8 cellular contexts compared by ENCODE assay signal in the genomic region with DNA sequence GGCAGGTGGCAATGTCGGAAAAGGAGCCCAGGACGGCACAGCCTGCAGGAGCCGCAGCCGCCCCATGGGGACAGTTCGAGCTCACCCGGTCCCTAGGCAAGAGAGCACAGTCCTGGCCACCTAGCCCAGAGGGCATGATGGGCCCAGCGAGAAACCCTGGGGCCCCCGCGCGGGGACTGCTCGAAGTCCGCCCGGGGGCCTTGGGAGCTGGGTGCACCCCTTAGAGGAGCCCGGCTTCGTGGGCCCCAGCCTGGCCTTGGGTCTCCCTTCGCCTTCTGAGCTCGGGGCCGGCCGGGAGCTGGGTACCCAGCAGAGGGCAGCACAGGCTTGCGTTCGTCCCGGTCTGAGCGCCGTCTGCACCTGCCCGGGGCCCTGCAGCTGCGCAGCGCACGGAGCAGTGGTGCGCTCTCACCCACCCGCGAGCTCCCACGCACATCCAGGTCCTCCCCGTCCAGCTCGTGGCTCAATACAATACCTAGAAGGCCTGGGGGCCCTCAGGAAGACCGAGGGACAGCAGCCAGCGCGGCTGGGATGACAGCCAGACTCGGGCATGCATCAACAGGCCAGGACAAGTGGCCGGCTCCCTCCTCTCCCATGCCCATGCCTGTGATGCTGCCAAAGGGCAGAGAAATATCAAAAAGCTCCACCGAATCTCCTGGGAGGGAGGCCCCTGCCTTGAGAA.
A peak's percentile ranks its signal among the peaks of the same experiment; 100 is the strongest.
DNase-seq lines count a peak whose midpoint lies in the region; ATAC-seq, FAIRE-seq and TF ChIP-seq lines count a peak whose summit lies in the region.

No MANE protein-coding gene starts in this region.

- TF ChIP-seq CTCF in H1 (IDR thresholded peaks at IDR 0.05; ENCODE audit: control extremely low read depth in 1 of 3, insufficient read depth in 1 of 3, low read depth in 1 of 3, low read length in 3 of 3) = peak; percentile 83 to 95 (median 88)
- peak; percentile 86 for TF ChIP-seq CTCF in mesothelial cell of epicardium (IDR thresholded peaks at IDR 0.05; ENCODE audit: unreplicated experiment)

- H3K36me3 Mint-ChIP-seq in mesothelial cell of epicardium = no peaks in the 10 kb centered on the region

- H3K9me3 Mint-ChIP-seq in mesothelial cell of epicardium = no peaks in the 10 kb centered on the region

- H2BK15ac ChIP-seq in H1 (ENCODE audit: low read length) = no peak overlapping the region

- no peak overlapping the region for H4K5ac ChIP-seq in H1 (ENCODE audit: insufficient read length, low read depth, low read length)

- DNase-seq in NCI-H748 treated with DMSO at 0.1 percent for 48 hours (lab: John Stamatoyannopoulos, UW) (peak; percentile 50), H1 (ENCODE audit: low read depth in 1 of 2, low spot score in 2 of 2) (peak; percentile 47 to 96), mesothelial cell of epicardium (ENCODE audit: low spot score in 2 of 2, unreplicated experiment in 2 of 2) (peak; percentile 54 to 88)
- DNase-seq in activated CD8-positive, alpha-beta memory T cell treated with anti-CD3 and anti-CD28 coated beads for 4 hours (ENCODE audit: low read depth in 2 of 2) = peak; percentile 23 to 37
- DNase-seq in stimulated activated CD8-positive, alpha-beta memory T cell treated with anti-CD3 and anti-CD28 coated beads, Interleukin-2, amount 100 ng/mL, for 48 hours (ENCODE audit: low read depth in 2 of 2) = peak; percentile 58 to 71

- POLR2A ChIA-PET in H1 (lab: Charles Lee; ENCODE audit: partially characterized antibody) = interaction anchor here (0.6 to 2.5 kb wide), 5 partner anchors 64 to 302 kb away, joined by 3 to 6 read pairs (median 3); no protein-coding TSS in a partner anchor

- H4K8ac ChIP-seq in H1 (ENCODE audit: extremely low read depth, insufficient read depth, low read length) = peak overlapping the region; percentile 64

- no peaks in the 10 kb centered on the region for H3K36me3 ChIP-seq in BLaER1 treated with 17β-estradiol and CSF1 and Interleukin-3, amounts not matched to agents 10 nM and 100 nM
- no peaks in the 10 kb centered on the region for H3K36me3 ChIP-seq in H1 (ENCODE audit: control insufficient read depth in 2 of 4, insufficient read depth in 4 of 4, low read length in 3 of 4)

- H3K27me3 ChIP-seq in BLaER1 treated with 17β-estradiol and CSF1 and Interleukin-3, amounts not matched to agents 10 nM and 100 nM = no peaks in the 10 kb centered on the region
- peaks cover 0 to 4% (median 0%) of the 10 kb centered on the region in 4 experiments; a peak in 2 of 7 replicates for H3K27me3 ChIP-seq in H1 (replicated peaks in 1 of 4; ENCODE audit: control insufficient read depth in 3 of 4, extremely low read depth in 1 of 4, insufficient read depth in 3 of 4, low read length in 3 of 4)

- peak overlapping the region in 1 of 11 experiments; percentile 1; a peak in 3 of 22 replicates for H3K9ac ChIP-seq in BLaER1 treated with 17β-estradiol and CSF1 and Interleukin-3, amounts not matched to agents 10 nM and 100 nM
- 0 out of 7 replicates have a peak overlapping the region, but pooled peaks of 1 of the 4 experiments have one; percentile 10 for H3K9ac ChIP-seq in H1 (replicated peaks in 1 of 4; ENCODE audit: extremely low read depth in 1 of 4, low read depth in 3 of 4, low read length in 3 of 4)

- peak overlapping the region; percentile 73; the same call in 1 of the 2 replicates for H2BK20ac ChIP-seq in H1 (ENCODE audit: low read length)

- TF ChIP-seq POLR2A in H1 (IDR thresholded peaks at IDR 0.05; ENCODE audit: control extremely low read depth in 1 of 2, low read depth in 2 of 2, low read length in 2 of 2) = no peak

- H2AFZ ChIP-seq in H1 (ENCODE audit: low read length) = peak overlapping the region; percentile 89; the same call in 1 of the 2 replicates

- CTCF ChIA-PET in H1 (lab: Charles Lee; ENCODE audit: partially characterized antibody) = interaction anchor here (0.6 to 26.9 kb wide), 51 partner anchors 9 to 486 kb away, joined by 3 to 591 read pairs (median 4); a partner anchor contains a TSS

- no peak for FAIRE-seq in H1 (lab: Jason Lieb, UNC)

- peak overlapping the region; percentile 81; the same call in 1 of the 2 replicates for H3K18ac ChIP-seq in H1 (ENCODE audit: extremely low read depth, low read length)

- H2BK5ac ChIP-seq in H1 (ENCODE audit: low read depth, low read length) = peak overlapping the region; percentile 26; the same call in 1 of the 2 replicates

- 0 out of 2 replicates have a peak overlapping the region, but pooled peaks have one; percentile 31 for H2BK12ac ChIP-seq in H1 (ENCODE audit: low read depth, low read length)

- H2AK5ac ChIP-seq in H1 (ENCODE audit: low read depth, low read length) = no peak overlapping the region

- H3K4me2 ChIP-seq in BLaER1 treated with 17β-estradiol and CSF1 and Interleukin-3, amounts not matched to agents 10 nM and 100 nM = peak overlapping the region; percentile 61 to 87 (median 72)
- H3K4me2 ChIP-seq in H1 (ENCODE audit: insufficient read depth in 1 of 2, low read depth in 2 of 2, low read length in 2 of 2) = peak overlapping the region; percentile 9 to 85; a peak in 3 of 4 replicates

- H3K56ac ChIP-seq in H1 (replicated peaks; ENCODE audit: insufficient read length, low read depth, low read length) = no peak overlapping the region

- H3K27ac ChIP-seq in BLaER1 treated with 17β-estradiol and CSF1 and Interleukin-3, amounts not matched to agents 10 nM and 100 nM = no peak overlapping the region
- H3K27ac ChIP-seq in H1 (ENCODE audit: low read depth, low read length) = no peak overlapping the region

- peak; percentile 94 to 98 for TF ChIP-seq RAD21 in H1 (IDR thresholded peaks at IDR 0.05 in 1 of 2, conservative IDR thresholded peaks at IDR 0.05 in 1 of 2; ENCODE audit: low read depth in 2 of 2, low read length in 2 of 2)

- H3K4ac ChIP-seq in H1 (replicated peaks; ENCODE audit: insufficient read length, low read depth, low read length) = no peak overlapping the region

- no peak overlapping the region for H3K23ac ChIP-seq in H1 (ENCODE audit: insufficient read length)

- no peak overlapping the region for H4K91ac ChIP-seq in H1 (replicated peaks; ENCODE audit: insufficient read length, low read length)

- TF ChIP-seq EP300 in H1 (IDR thresholded peaks at IDR 0.05; ENCODE audit: borderline replicate concordance in 1 of 2, low read depth in 2 of 2, low read length in 2 of 2) = no peak

- ATAC-seq in GM19372 (IDR thresholded peaks at IDR 0.05; ENCODE audit: low read depth, unreplicated experiment) (peak; percentile 90), HG03457 (IDR thresholded peaks at IDR 0.05; ENCODE audit: unreplicated experiment) (peak; percentile 62)

- H4K20me1 ChIP-seq in BLaER1 treated with 17β-estradiol and CSF1 and Interleukin-3, amounts not matched to agents 10 nM and 100 nM = no peaks in the 10 kb centered on the region
- H4K20me1 ChIP-seq in H1 (replicated peaks in 1 of 2; ENCODE audit: control insufficient read depth in 1 of 2, insufficient read depth in 2 of 2, low read length in 2 of 2) = no peaks in the 10 kb centered on the region

- no peak overlapping the region for H2BK120ac ChIP-seq in H1 (replicated peaks; ENCODE audit: low read depth, low read length)

- H3K14ac ChIP-seq in H1 (ENCODE audit: insufficient read length) = no peak overlapping the region

- H3K4me1 Mint-ChIP-seq in mesothelial cell of epicardium = peaks cover 18% of the 10 kb centered on the region

- H3K9me3 ChIP-seq in BLaER1 treated with 17β-estradiol and CSF1 and Interleukin-3, amounts not matched to agents 10 nM and 100 nM (replicated peaks in 1 of 11) = no peaks in the 10 kb centered on the region
- no peaks in the 10 kb centered on the region for H3K9me3 ChIP-seq in H1 (ENCODE audit: insufficient read depth in 2 of 2, low read depth in 1 of 2, low read length in 1 of 2)

- H3K4me3 ChIP-seq in BLaER1 treated with 17β-estradiol and CSF1 and Interleukin-3, amounts not matched to agents 10 nM and 100 nM = peak overlapping the region in 2 of 10 experiments; percentile 17 to 30; a peak in 3 of 20 replicates
- peak overlapping the region in 3 of 4 experiments; percentile 11 to 52 (median 23); a peak in 4 of 8 replicates for H3K4me3 ChIP-seq in H1 (ENCODE audit: extremely low read depth in 1 of 4, insufficient read depth in 2 of 4, low read depth in 3 of 4, low read length in 4 of 4)

- H3K27ac Mint-ChIP-seq in mesothelial cell of epicardium = no peak overlapping the region

- H3K79me2 ChIP-seq in H1 (ENCODE audit: control insufficient read depth in 1 of 2, insufficient read depth in 2 of 2, low read length in 2 of 2) = no peaks in the 10 kb centered on the region

- H3K4me3 Mint-ChIP-seq in mesothelial cell of epicardium = peak overlapping the region; percentile 66

- H3K79me1 ChIP-seq in H1 (ENCODE audit: low read depth, low read length) = no peaks in the 10 kb centered on the region

- 18% methylated on average over 32 of the region's 40 CpGs; no CpG with 5 or more reads in 1 of the 2 experiments for whole genome bisulfite sequencing in H1 (ENCODE audit: extremely low coverage in 1 of 2, insufficient coverage in 1 of 2, insufficient read length in 1 of 2, insufficient replicate concordance in 2 of 2, low coverage in 1 of 2, low lambda C conversion rate in 2 of 2, missing lambda C conversion rate in 1 of 2), 2 experiments

- H3K4me1 ChIP-seq in BLaER1 treated with 17β-estradiol and CSF1 and Interleukin-3, amounts not matched to agents 10 nM and 100 nM = peaks cover 6 to 24% (median 19%) of the 10 kb centered on the region in 10 experiments; a peak in 19 of 20 replicates
- peaks cover 0 to 4% (median 2%) of the 10 kb centered on the region in 4 experiments; a peak in 4 of 7 replicates for H3K4me1 ChIP-seq in H1 (replicated peaks in 1 of 4; ENCODE audit: control insufficient read depth in 3 of 4, insufficient read depth in 4 of 4, low read length in 3 of 4)

- no peaks in the 10 kb centered on the region for H3K23me2 ChIP-seq in H1 (ENCODE audit: low read depth, low read length)

- H3K27me3 Mint-ChIP-seq in mesothelial cell of epicardium (ENCODE audit: low read depth) = peaks cover 20% of the 10 kb centered on the region

TF ChIP-seq in H1, 55 proteins besides CTCF, POLR2A, EP300 and RAD21 (continues in another document):
- TF ChIP-seq KDM4A (IDR thresholded peaks at IDR 0.05; ENCODE audit: low read depth, low read length, severe bottlenecking) (peak; percentile 34), TCF12 (IDR thresholded peaks at IDR 0.05; ENCODE audit: low read depth, low read length) (0 out of 2 replicates have a peak, but pooled peaks have one; percentile 9), HDAC6 (IDR thresholded peaks at IDR 0.05; ENCODE audit: low read depth, low read length) (no peak), YY1 (IDR thresholded peaks at IDR 0.05; ENCODE audit: low read depth, low read length) (0 out of 2 replicates have a peak, but pooled peaks have one; percentile 2), ZNF274 (IDR thresholded peaks at IDR 0.05; ENCODE audit: borderline replicate concordance, extremely low read depth, low read length) (no peak), GTF2F1 (IDR thresholded peaks at IDR 0.05; ENCODE audit: borderline replicate concordance, low read depth, low read length) (no peak), SP2 (IDR thresholded peaks at IDR 0.05; ENCODE audit: low read length) (no peak)
- TF ChIP-seq, protein P1, sequence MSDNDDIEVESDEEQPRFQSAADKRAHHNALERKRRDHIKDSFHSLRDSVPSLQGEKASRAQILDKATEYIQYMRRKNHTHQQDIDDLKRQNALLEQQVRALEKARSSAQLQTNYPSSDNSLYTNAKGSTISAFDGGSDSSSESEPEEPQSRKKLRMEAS (IDR thresholded peaks at IDR 0.05) = peak; percentile 61
